Comparison of ENCODE assay signal across 8 cellular contexts in genomic region chr13:108609353-108609752, GRCh38. TPM values are rescaled to one million over a fixed set of nuclear protein-coding genes. Genes with fewer than 3 reads are reported as not detected.
DNase-seq lines count a peak whose midpoint lies in the region; ATAC-seq and TF ChIP-seq lines count a peak whose summit lies in the region.

No MANE protein-coding gene starts in this region.

- POLR2A ChIA-PET in CD4-positive, alpha-beta T cell (lab: Charles Lee) = no interaction called here

- H3K79me2 ChIP-seq in OCI-LY1 (ENCODE audit: insufficient read depth, low read length) = no peaks in the 10 kb centered on the region

- no peak overlapping the region for H2AFZ ChIP-seq in OCI-LY1 (ENCODE audit: low read length)

- H3K9me2 ChIP-seq in OCI-LY1 (ENCODE audit: low read depth, low read length) = no peaks in the 10 kb centered on the region

- intact Hi-C loops in CD4-positive, alpha-beta T cell (cut with DNase I, micrococcal nuclease) = no loop called here

- H3K27ac ChIP-seq in OCI-LY1 (ENCODE audit: low read depth, low read length, poor library complexity, severe bottlenecking) = no peak overlapping the region
- H3K27ac ChIP-seq in CD4-positive, alpha-beta T cell (ENCODE audit: low read depth, low read length) = no peak overlapping the region

- no peaks in the 10 kb centered on the region for H3K4me1 Mint-ChIP-seq in CD4-positive, alpha-beta T cell (ENCODE audit: low read depth)

- peak; percentile 44 for TF ChIP-seq CTCF in OCI-LY1 (IDR thresholded peaks at IDR 0.05; ENCODE audit: low read length)
- no peak for TF ChIP-seq CTCF in CD4-positive, alpha-beta T cell (IDR thresholded peaks at IDR 0.05)

- H3K36me3 Mint-ChIP-seq in CD4-positive, alpha-beta T cell (ENCODE audit: low read depth) = no peaks in the 10 kb centered on the region

- no peak overlapping the region for H3K4me3 Mint-ChIP-seq in CD4-positive, alpha-beta T cell

- H3K27me3 ChIP-seq in OCI-LY1 (ENCODE audit: insufficient read depth, low read length) = no peaks in the 10 kb centered on the region
- H3K27me3 ChIP-seq in CD4-positive, alpha-beta T cell (ENCODE audit: control insufficient read depth, insufficient read depth, low read length) = no peaks in the 10 kb centered on the region

- H3K9ac ChIP-seq in OCI-LY1 (ENCODE audit: low read length) = no peak overlapping the region

- no peaks in the 10 kb centered on the region for H4K20me1 ChIP-seq in OCI-LY1 (ENCODE audit: insufficient read depth, low read length)

- no peak overlapping the region for H3K27ac Mint-ChIP-seq in CD4-positive, alpha-beta T cell

- ATAC-seq in CD4-positive, alpha-beta T cell (ENCODE audit: poor library complexity) = no peak
- no peak for ATAC-seq in HG03442 (IDR thresholded peaks at IDR 0.05; ENCODE audit: unreplicated experiment)

- no peaks in the 10 kb centered on the region for H3F3A ChIP-seq in OCI-LY1 (ENCODE audit: insufficient read depth, low read length)

- DNase-seq in NCI-H1694 treated with DMSO at 0.1 percent for 48 hours (lab: John Stamatoyannopoulos, UW) (peak; percentile 34), NCI-H1694 (lab: John Stamatoyannopoulos, UW) (no peak), fibroblast of gingiva (ENCODE audit: low read depth) (peak; percentile 3), stromal cell of bone marrow (ENCODE audit: low read depth) (peak; percentile 4), germinal center (ENCODE audit: low spot score) (no peak)
- no peak for DNase-seq in CD4-positive, alpha-beta T cell

- H3K4me2 ChIP-seq in OCI-LY1 (ENCODE audit: low read length) = no peak overlapping the region

- no peaks in the 10 kb centered on the region for H3K4me1 ChIP-seq in OCI-LY1 (ENCODE audit: insufficient read depth, low read length, severe bottlenecking)

- H3K27me3 Mint-ChIP-seq in CD4-positive, alpha-beta T cell = peaks cover 9% of the 10 kb centered on the region

- H3K4me3 ChIP-seq in OCI-LY1 (ENCODE audit: low read depth, low read length, poor library complexity, severe bottlenecking) = no peak overlapping the region

- no peaks in the 10 kb centered on the region for H3K36me3 ChIP-seq in OCI-LY1 (ENCODE audit: insufficient read depth, low read length)

- peaks cover 7% of the 10 kb centered on the region for H3K9me3 ChIP-seq in OCI-LY1 (ENCODE audit: low read length)
- H3K9me3 ChIP-seq in CD4-positive, alpha-beta T cell (ENCODE audit: control insufficient read depth, low read length) = peaks cover 8% of the 10 kb centered on the region

- CTCF ChIA-PET in CD4-positive, alpha-beta T cell (lab: Charles Lee) = no interaction called here

- peaks cover 7% of the 10 kb centered on the region for H3K9me3 Mint-ChIP-seq in CD4-positive, alpha-beta T cell

RNA-seq across cellular contexts. Expression of gene MYO16, which starts 20.1 kb away (rescaled TPM):
- total RNA-seq in CD4-positive, alpha-beta T cell = under 1 TPM; 0.63 to 0.70 TPM

Comparison
In these comparisons a context has a peak if more than half of its experiments do, and no peak if none do; other contexts are left out.
1. DNase-seq: peak in NCI-H1694 treated with DMSO at 0.1 percent for 48 hours (single experiment), fibroblast of gingiva (single experiment) and stromal cell of bone marrow (single experiment); none in NCI-H1694 (single experiment), germinal center (single experiment) and CD4-positive, alpha-beta T cell (0 of 10).